ENCODE assay signal across 19 cellular contexts in the genomic region with DNA sequence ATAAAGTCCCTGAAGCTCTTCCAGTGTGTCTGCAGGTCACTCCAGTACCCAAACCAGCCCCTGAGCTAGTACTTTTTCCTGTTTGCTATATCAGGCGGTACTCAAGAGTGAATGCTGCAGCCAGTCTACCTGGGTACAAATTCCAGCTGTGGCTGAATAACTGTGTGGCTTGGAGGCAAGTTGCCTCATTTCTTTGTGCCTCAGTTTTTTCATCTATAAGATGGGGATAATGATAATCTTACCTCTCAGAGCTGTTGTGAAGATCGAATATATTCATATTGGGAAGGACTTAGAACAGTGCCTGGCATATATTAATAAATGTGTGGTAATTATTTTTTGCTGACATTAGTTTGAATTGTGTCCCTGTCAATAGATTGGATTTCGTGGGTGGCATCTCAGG.
DNase-seq lines count a peak whose midpoint lies in the region; ATAC-seq, FAIRE-seq and TF ChIP-seq lines count a peak whose summit lies in the region.
"Had no signal": no experiment of that assay in that cellular context is flagged by ENCODE, and none has a peak within 500 bp of the region (broad histone marks: within the 10 kb centered on the region; RNA-seq: fewer than 3 reads in every experiment).

No MANE protein-coding gene starts in this region.

- ATAC-seq in HepG2 (no peak), right lobe of liver (no peak), GM21423 (IDR thresholded peaks at IDR 0.05; ENCODE audit: unreplicated experiment) (no peak)
- ATAC-seq: CD8-positive, alpha-beta T cell had no signal

- no TSS peak for BruUV-seq in HepG2 (replicated peaks; lab: Mats Ljungman, UMichigan)

- no peak for TF ChIP-seq CTCF in HepG2 (CRISPR knock-in tag; IDR thresholded peaks at IDR 0.05)
- no peak for TF ChIP-seq CTCF in right lobe of liver (IDR thresholded peaks at IDR 0.05)
- TF ChIP-seq CTCF in OCI-LY3 (IDR thresholded peaks at IDR 0.05; ENCODE audit: low read depth, low read length), result no peak
- TF ChIP-seq CTCF in kidney (IDR thresholded peaks at IDR 0.05; ENCODE audit: borderline replicate concordance, extremely low read depth, insufficient read depth), result no peak

- 95% methylated on average over 3 of the region's 3 CpGs for WGBS in HepG2 (ENCODE audit: low lambda C conversion rate)
- WGBS in right lobe of liver (ENCODE audit: insufficient coverage, low coverage, low lambda C conversion rate, missing lambda C conversion rate), result 45% methylated on average over 2 of the region's 3 CpGs

- POLR2A ChIA-PET in HepG2 (lab: Yijun Ruan, JAX), result interaction anchor here (0.5 to 1.6 kb wide), 3 partner anchors 22 to 516 kb away, joined by 3 to 12 read pairs (median 4); no protein-coding TSS in a partner anchor

- CTCF ChIA-PET in HepG2 (lab: Yijun Ruan, JAX; ENCODE audit: low intra/inter-chr PET ratio, low total read pairs), result no interaction called here

- H3K27me3 ChIP-seq in HepG2 (ENCODE audit: control insufficient read depth in 1 of 2, insufficient read depth in 2 of 2, low read length in 2 of 2), result no peaks in the 10 kb centered on the region
- H3K27me3 ChIP-seq in right lobe of liver, result no peaks in the 10 kb centered on the region
- peaks cover 48% of the 10 kb centered on the region for H3K27me3 ChIP-seq in OCI-LY3 (ENCODE audit: low read depth, low read length)
- H3K27me3 ChIP-seq: BE2C, BLaER1 had no signal

- H3K9me3 ChIP-seq in HepG2 (ENCODE audit: low read length) (no peaks in the 10 kb centered on the region), right lobe of liver (no peaks in the 10 kb centered on the region), OCI-LY3 (ENCODE audit: insufficient read depth, low read length) (no peaks in the 10 kb centered on the region), kidney (ENCODE audit: control insufficient read depth in 1 of 2, low read length in 2 of 2) (no peaks in the 10 kb centered on the region)
- H3K9me3 ChIP-seq: BE2C, BLaER1, Caco-2 had no signal

- peak overlapping the region; percentile 36; the same call in 1 of the 2 replicates for H3K9ac ChIP-seq in HepG2 (ENCODE audit: insufficient read depth, low read depth, low read length)
- no peak overlapping the region for H3K9ac ChIP-seq in OCI-LY3 (ENCODE audit: low read length)
- H3K9ac ChIP-seq in kidney (ENCODE audit: low read length in 2 of 2), result no peak overlapping the region
- H3K9ac ChIP-seq: BLaER1 had no signal

- intact Hi-C loops in HepG2 (cut with micrococcal nuclease; ENCODE audit: unreplicated experiment), result no loop called here
- intact Hi-C loops in right lobe of liver (cut with DNase I), result no loop called here
- intact Hi-C loops in kidney (cut with DNase I), result no loop called here

- H3K4me3 ChIP-seq in HepG2 (replicated peaks in 1 of 3; ENCODE audit: insufficient read depth in 1 of 3, low read depth in 2 of 3, low read length in 3 of 3), result no peak overlapping the region
- H3K4me3 ChIP-seq in right lobe of liver, result no peak overlapping the region
- H3K4me3 ChIP-seq in OCI-LY3 (ENCODE audit: low read length), result no peak overlapping the region
- H3K4me3 ChIP-seq in kidney (ENCODE audit: low read length in 2 of 2), result no peak overlapping the region
- H3K4me3 ChIP-seq: BLaER1 had no signal

- TF ChIP-seq RAD21 in HepG2 (CRISPR knock-in tag; IDR thresholded peaks at IDR 0.05), result no peak

- in situ Hi-C loops in HepG2 (cut with HindIII; ENCODE audit: extremely low pct_ligation_motif_present, low pct_unique_long_range_greater_than_20kb), result no loop called here

- DNase-seq in HepG2 (ENCODE audit: low spot score) (no peak), right lobe of liver (no peak), kidney (no peak)
- DNase-seq: ACHN; BE2C; Caco-2; CD4-positive, alpha-beta T cell; CD8-positive, alpha-beta T cell; DMS79 treated with DMSO at 0.1 percent for 48 hours; GF-D8 had no signal

- no peak for TF ChIP-seq POLR2A in HepG2 (IDR thresholded peaks at IDR 0.05; ENCODE audit: insufficient read depth in 1 of 2, low read depth in 2 of 2, low read length in 2 of 2)
- TF ChIP-seq POLR2A in right lobe of liver (IDR thresholded peaks at IDR 0.05), result no peak

- no peaks in the 10 kb centered on the region for H3K36me3 ChIP-seq in HepG2 (replicated peaks in 1 of 2; ENCODE audit: control insufficient read depth in 1 of 2, insufficient read depth in 2 of 2, low read length in 2 of 2)
- H3K36me3 ChIP-seq in right lobe of liver, result no peaks in the 10 kb centered on the region
- H3K36me3 ChIP-seq in OCI-LY3 (replicated peaks; ENCODE audit: low read depth, low read length), result no peaks in the 10 kb centered on the region
- no peaks in the 10 kb centered on the region for H3K36me3 ChIP-seq in kidney (ENCODE audit: control insufficient read depth in 1 of 2, insufficient read depth in 2 of 2, low read length in 2 of 2)
- H3K36me3 ChIP-seq: BE2C, BLaER1 had no signal

- H3K4me2 ChIP-seq in HepG2 (ENCODE audit: low read depth, low read length) (no peak overlapping the region; the same call in 1 of the 2 replicates), OCI-LY3 (ENCODE audit: low read length) (0 out of 2 replicates have a peak overlapping the region, but pooled peaks have one; percentile 4)
- H3K4me2 ChIP-seq: BLaER1 had no signal

- no peak for FAIRE-seq in HepG2 (lab: Jason Lieb, UNC)
- no peak for FAIRE-seq in kidney (lab: Jason Lieb, UNC)
- FAIRE-seq: D721Med, G401.6, GM12891, GM19239 had no signal

- H3K79me2 ChIP-seq in HepG2 (ENCODE audit: insufficient read depth, low read length), result no peaks in the 10 kb centered on the region
- no peaks in the 10 kb centered on the region for H3K79me2 ChIP-seq in OCI-LY3 (ENCODE audit: low read length)

- H3K4me1 ChIP-seq in HepG2 (ENCODE audit: insufficient read depth, low read length) (peaks cover 38% of the 10 kb centered on the region), right lobe of liver (no peaks in the 10 kb centered on the region), OCI-LY3 (ENCODE audit: low read length) (peaks cover 12% of the 10 kb centered on the region), kidney (ENCODE audit: control insufficient read depth in 1 of 2, insufficient read depth in 1 of 2, low read depth in 1 of 2, low read length in 2 of 2) (no peaks in the 10 kb centered on the region)
- H3K4me1 ChIP-seq: BE2C, BLaER1 had no signal

- H2AFZ ChIP-seq in HepG2 (ENCODE audit: low read length) (no peak overlapping the region), OCI-LY3 (ENCODE audit: low read depth, low read length) (no peak overlapping the region)

- no peaks in the 10 kb centered on the region for H4K20me1 ChIP-seq in HepG2 (ENCODE audit: insufficient read depth, low read length)
- H4K20me1 ChIP-seq in OCI-LY3 (ENCODE audit: insufficient read depth, low read length), result no peaks in the 10 kb centered on the region
- H4K20me1 ChIP-seq: BLaER1 had no signal

- H3K27ac ChIP-seq in HepG2 (ENCODE audit: extremely low read length, insufficient read depth, low read length), result peak overlapping the region; percentile 90
- no peak overlapping the region for H3K27ac ChIP-seq in right lobe of liver
- no peak overlapping the region for H3K27ac ChIP-seq in OCI-LY3 (ENCODE audit: low read length)
- H3K27ac ChIP-seq in kidney (ENCODE audit: low read depth in 2 of 2, low read length in 2 of 2), result no peak overlapping the region
- H3K27ac ChIP-seq: 22Rv1, BLaER1, C4-2B had no signal

- TF ChIP-seq EP300 in HepG2 (IDR thresholded peaks at IDR 0.05; ENCODE audit: low read depth in 2 of 2, low read length in 2 of 2) (no peak), HepG2 (CRISPR knock-in tag; IDR thresholded peaks at IDR 0.05; ENCODE audit: borderline replicate concordance) (no peak)

TF ChIP-seq in HepG2, 621 proteins besides CTCF, POLR2A, EP300 and RAD21:
- TF ChIP-seq KDM1A (CRISPR knock-in tag; IDR thresholded peaks at IDR 0.05), result peak; percentile 77; the same call in 1 of the 2 replicates
- TF ChIP-seq MAFK (conservative IDR thresholded peaks at IDR 0.05 in 1 of 2, IDR thresholded peaks at IDR 0.05 in 1 of 2; ENCODE audit: low read length in 2 of 2), result peak in 1 of 2 experiments; percentile 12; a peak in 2 of 4 replicates
- no peak for TF ChIP-seq CHD2 (IDR thresholded peaks at IDR 0.05; ENCODE audit: low read depth, low read length)
- TF ChIP-seq ZNF629 (CRISPR knock-in tag; conservative IDR thresholded peaks at IDR 0.05), result peak; percentile 93
